2 cellular contexts compared by ENCODE assay signal in genomic region chr22:39522567-39523300, GRCh38.
TF ChIP-seq lines count a peak whose summit lies in the region.

No MANE protein-coding gene starts in this region.

TF ChIP-seq in HEK293T, 16 proteins besides CTCF, POLR2A, EP300 and RAD21 (continued from another document):
- TF ChIP-seq ELF4 (IDR thresholded peaks at IDR 0.05): peak; percentile 2; the same call in 1 of the 2 replicates
- TF ChIP-seq FOXM1 (IDR thresholded peaks at IDR 0.05; ENCODE audit: borderline replicate concordance): no peak
- peak; percentile 79; the same call in 1 of the 2 replicates for TF ChIP-seq HDGF (IDR thresholded peaks at IDR 0.05; ENCODE audit: borderline replicate concordance)
- TF ChIP-seq SP1 (IDR thresholded peaks at IDR 0.05): no peak
- TF ChIP-seq L3MBTL2 (conservative IDR thresholded peaks at IDR 0.05): peak; percentile 35; the same call in 1 of the 2 replicates
- peak; percentile 62; the same call in 1 of the 2 replicates for TF ChIP-seq NFRKB (IDR thresholded peaks at IDR 0.05)

TF ChIP-seq in neural cell, 6 proteins besides CTCF, POLR2A, EP300 and RAD21 (continued from another document):
- TF ChIP-seq, protein P1, sequence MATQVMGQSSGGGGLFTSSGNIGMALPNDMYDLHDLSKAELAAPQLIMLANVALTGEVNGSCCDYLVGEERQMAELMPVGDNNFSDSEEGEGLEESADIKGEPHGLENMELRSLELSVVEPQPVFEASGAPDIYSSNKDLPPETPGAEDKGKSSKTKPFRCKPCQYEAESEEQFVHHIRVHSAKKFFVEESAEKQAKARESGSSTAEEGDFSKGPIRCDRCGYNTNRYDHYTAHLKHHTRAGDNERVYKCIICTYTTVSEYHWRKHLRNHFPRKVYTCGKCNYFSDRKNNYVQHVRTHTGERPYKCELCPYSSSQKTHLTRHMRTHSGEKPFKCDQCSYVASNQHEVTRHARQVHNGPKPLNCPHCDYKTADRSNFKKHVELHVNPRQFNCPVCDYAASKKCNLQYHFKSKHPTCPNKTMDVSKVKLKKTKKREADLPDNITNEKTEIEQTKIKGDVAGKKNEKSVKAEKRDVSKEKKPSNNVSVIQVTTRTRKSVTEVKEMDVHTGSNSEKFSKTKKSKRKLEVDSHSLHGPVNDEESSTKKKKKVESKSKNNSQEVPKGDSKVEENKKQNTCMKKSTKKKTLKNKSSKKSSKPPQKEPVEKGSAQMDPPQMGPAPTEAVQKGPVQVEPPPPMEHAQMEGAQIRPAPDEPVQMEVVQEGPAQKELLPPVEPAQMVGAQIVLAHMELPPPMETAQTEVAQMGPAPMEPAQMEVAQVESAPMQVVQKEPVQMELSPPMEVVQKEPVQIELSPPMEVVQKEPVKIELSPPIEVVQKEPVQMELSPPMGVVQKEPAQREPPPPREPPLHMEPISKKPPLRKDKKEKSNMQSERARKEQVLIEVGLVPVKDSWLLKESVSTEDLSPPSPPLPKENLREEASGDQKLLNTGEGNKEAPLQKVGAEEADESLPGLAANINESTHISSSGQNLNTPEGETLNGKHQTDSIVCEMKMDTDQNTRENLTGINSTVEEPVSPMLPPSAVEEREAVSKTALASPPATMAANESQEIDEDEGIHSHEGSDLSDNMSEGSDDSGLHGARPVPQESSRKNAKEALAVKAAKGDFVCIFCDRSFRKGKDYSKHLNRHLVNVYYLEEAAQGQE (IDR thresholded peaks at IDR 0.05; ENCODE audit: borderline replicate concordance): no peak
